ENCODE assay signal across 10 cellular contexts in the genomic region with DNA sequence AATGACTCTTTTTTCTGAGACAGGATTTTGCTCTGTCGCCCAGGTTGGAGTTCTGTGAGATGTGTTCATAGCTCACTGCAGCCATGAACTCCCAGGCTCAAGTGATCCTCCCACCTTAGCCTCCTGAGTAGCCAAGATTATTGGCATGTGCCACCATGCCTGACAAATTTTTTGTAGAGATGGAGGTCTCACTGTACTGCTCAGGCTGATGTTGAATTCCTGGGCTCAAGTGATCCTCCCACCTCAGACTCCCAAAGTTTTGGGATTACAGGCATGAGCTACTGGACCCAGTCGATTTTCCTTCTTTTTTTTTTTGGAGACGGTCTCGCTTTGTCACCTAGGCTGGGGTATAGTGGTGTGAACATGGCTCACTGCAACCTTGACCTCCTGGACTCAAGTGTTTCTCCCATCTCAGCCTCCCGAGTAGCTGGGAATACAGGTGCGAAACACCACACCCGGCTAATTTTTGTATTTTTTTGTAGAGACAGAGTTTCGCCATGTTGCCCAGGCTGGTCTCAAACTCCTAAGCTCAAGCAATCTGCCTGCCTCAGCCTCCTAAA. TPM values are rescaled to one million over a fixed set of nuclear protein-coding genes. Genes with fewer than 3 reads are reported as not detected.
DNase-seq lines count a peak whose midpoint lies in the region; ATAC-seq, FAIRE-seq and TF ChIP-seq lines count a peak whose summit lies in the region.
"Had no signal": no experiment of that assay in that cellular context is flagged by ENCODE, and none has a peak within 500 bp of the region (broad histone marks: within the 10 kb centered on the region; RNA-seq: fewer than 3 reads in every experiment).

No MANE protein-coding gene starts in this region.

- intact Hi-C loops in left ventricle myocardium inferior (cut with micrococcal nuclease): no loop called here
- intact Hi-C loops in left cardiac atrium (cut with DNase I): no loop called here
- intact Hi-C loops in vagina (cut with DNase I): no loop called here

- H3K27ac Mint-ChIP-seq in central memory CD8-positive, alpha-beta T cell (ENCODE audit: low read depth): peak overlapping the region; percentile 65
- peak overlapping the region; percentile 89 to 97 for H3K27ac Mint-ChIP-seq in natural killer cell treated with Interleukin-12 subunit alpha and Interleukin-12 subunit beta and Interleukin-15 and Interleukin-18, amount 100 ng/mL, for 72 hours
- H3K27ac Mint-ChIP-seq: B cell had no signal

- TF ChIP-seq CTCF in left ventricle myocardium inferior (IDR thresholded peaks at IDR 0.05; ENCODE audit: borderline replicate concordance) (no peak), vagina (IDR thresholded peaks at IDR 0.05) (no peak)

- H3K36me3 ChIP-seq in left ventricle myocardium inferior (peaks cover 11% of the 10 kb centered on the region), vagina (no peaks in the 10 kb centered on the region)

- no peak for TF ChIP-seq POLR2A in vagina (IDR thresholded peaks at IDR 0.05)

- H3K27me3 ChIP-seq in left ventricle myocardium inferior (ENCODE audit: low read depth) (no peaks in the 10 kb centered on the region), vagina (no peaks in the 10 kb centered on the region)

- no peaks in the 10 kb centered on the region for H3K9me3 Mint-ChIP-seq in central memory CD8-positive, alpha-beta T cell
- H3K9me3 Mint-ChIP-seq in natural killer cell treated with Interleukin-12 subunit alpha and Interleukin-12 subunit beta and Interleukin-15 and Interleukin-18, amount 100 ng/mL, for 72 hours: no peaks in the 10 kb centered on the region
- H3K9me3 Mint-ChIP-seq: IgD-negative memory B cell had no signal

- H3K4me3 Mint-ChIP-seq in central memory CD8-positive, alpha-beta T cell: no peak overlapping the region
- H3K4me3 Mint-ChIP-seq in natural killer cell treated with Interleukin-12 subunit alpha and Interleukin-12 subunit beta and Interleukin-15 and Interleukin-18, amount 100 ng/mL, for 72 hours: peak overlapping the region; percentile 90

- FAIRE-seq in frontal cortex (lab: Jason Lieb, UNC): no peak

- H3K4me1 ChIP-seq in left ventricle myocardium inferior (peaks cover 98% of the 10 kb centered on the region), vagina (peaks cover 64% of the 10 kb centered on the region)

- H3K9me3 ChIP-seq in left ventricle myocardium inferior (replicated peaks) (no peaks in the 10 kb centered on the region), vagina (no peaks in the 10 kb centered on the region)

- H3K27ac ChIP-seq in left ventricle myocardium inferior (replicated peaks): peak overlapping the region; percentile 84
- H3K27ac ChIP-seq in vagina: peak overlapping the region; percentile 82

- DNase-seq in left ventricle myocardium inferior: no peak
- DNase-seq in left cardiac atrium: no peak
- no peak for DNase-seq in central memory CD8-positive, alpha-beta T cell (ENCODE audit: low spot score in 2 of 2)
- DNase-seq in natural killer cell treated with Interleukin-12 subunit alpha and Interleukin-12 subunit beta and Interleukin-15 and Interleukin-18, amount 100 ng/mL, for 72 hours (ENCODE audit: low spot score): no peak
- DNase-seq in vagina (ENCODE audit: extremely low spot score in 2 of 2): no peak
- DNase-seq in anterior cingulate cortex (lab: John Stamatoyannopoulos, UW): no peak
- no peak for DNase-seq in activated effector memory CD4-positive, alpha-beta T cell treated with anti-CD3 and anti-CD28 coated beads, Interleukin-2, amount 50 U/mL, for 16 hours
- DNase-seq in frontal cortex (ENCODE audit: low spot score in 2 of 2): no peak

- H3K4me3 ChIP-seq in left ventricle myocardium inferior (no peak overlapping the region), vagina (no peak overlapping the region)

- H3K4me1 Mint-ChIP-seq in central memory CD8-positive, alpha-beta T cell: peaks cover 67% of the 10 kb centered on the region
- peaks cover 60 to 68% of the 10 kb centered on the region in 2 donors for H3K4me1 Mint-ChIP-seq in natural killer cell treated with Interleukin-12 subunit alpha and Interleukin-12 subunit beta and Interleukin-15 and Interleukin-18, amount 100 ng/mL, for 72 hours (ENCODE audit: low read depth in 2 of 2)

- ATAC-seq in left cardiac atrium: no peak
- no peak for ATAC-seq in central memory CD8-positive, alpha-beta T cell (replicated peaks; ENCODE audit: extremely low read depth, poor library complexity, severe bottlenecking)
- ATAC-seq in natural killer cell treated with Interleukin-12 subunit alpha and Interleukin-12 subunit beta and Interleukin-15 and Interleukin-18, amount 100 ng/mL, for 72 hours: no peak

- peaks cover 18% of the 10 kb centered on the region for H3K36me3 Mint-ChIP-seq in central memory CD8-positive, alpha-beta T cell (ENCODE audit: insufficient read depth)
- H3K36me3 Mint-ChIP-seq in natural killer cell treated with Interleukin-12 subunit alpha and Interleukin-12 subunit beta and Interleukin-15 and Interleukin-18, amount 100 ng/mL, for 72 hours: peaks cover 21% of the 10 kb centered on the region

- no peaks in the 10 kb centered on the region for H3K27me3 Mint-ChIP-seq in central memory CD8-positive, alpha-beta T cell
- no peaks in the 10 kb centered on the region for H3K27me3 Mint-ChIP-seq in natural killer cell treated with Interleukin-12 subunit alpha and Interleukin-12 subunit beta and Interleukin-15 and Interleukin-18, amount 100 ng/mL, for 72 hours
- H3K27me3 Mint-ChIP-seq: B cell, IgD-negative memory B cell had no signal

RNA-seq across cellular contexts. Expression of gene BCL2L1, which starts 24.3 kb away (rescaled TPM):
- total RNA-seq in left ventricle myocardium inferior (53.2 TPM), left cardiac atrium (10 to 100 TPM; 45.1 to 79.8 TPM), vagina (57.2 TPM), frontal cortex (32.6 TPM)
- total RNA-seq in natural killer cell treated with Interleukin-12 subunit alpha and Interleukin-12 subunit beta and Interleukin-15 and Interleukin-18, amount 100 ng/mL, for 72 hours: 100 to 1,000 TPM; 140 to 325 TPM

RNA-seq across cellular contexts. Expression of gene TPX2, which starts 40.8 kb away (rescaled TPM):
- total RNA-seq in left ventricle myocardium inferior (0.71 TPM), left cardiac atrium (1 to 10 TPM in 1 of 2 donors, under 1 TPM in 1; 0.73 to 2.0 TPM), vagina (6.1 TPM), frontal cortex (5.7 TPM)
- 100 to 1,000 TPM in 1 of 2 donors, 10 to 100 TPM in 1; 51.8 to 102 TPM for total RNA-seq in natural killer cell treated with Interleukin-12 subunit alpha and Interleukin-12 subunit beta and Interleukin-15 and Interleukin-18, amount 100 ng/mL, for 72 hours
